20 cellular contexts compared by ENCODE assay signal in genomic region chr12:79900951-79901350, GRCh38.
"Had no signal": no experiment of that assay in that cellular context is flagged by ENCODE, and none has a peak within 500 bp of the region (broad histone marks: within the 10 kb centered on the region; RNA-seq: fewer than 3 reads in every experiment).

No MANE protein-coding gene starts in this region.

- H3K36me3 ChIP-seq: colonic mucosa, gastrocnemius medialis, thoracic aorta had no signal

- DNase-seq: cerebellar nuclear complex; colonic mucosa; dermis blood vessel endothelial cell; gastrocnemius medialis; glutamatergic neuron; islet precursor cell; mammary epithelial cell; nephron progenitor cell; psoas muscle; retina; spleen; stimulated activated CD4-positive, alpha-beta T cell treated with anti-CD3 and anti-CD28 coated beads, Interleukin-15, amount 100 ng/mL, for 24 hours; stimulated activated CD4-positive, alpha-beta T cell treated with anti-CD3 and anti-CD28 coated beads, Interleukin-1b, Interleukin-23, amount 100 ng/mL, for 48 hours; stimulated activated CD4-positive, alpha-beta T cell treated with anti-CD3 and anti-CD28 coated beads, Interleukin-4, amount 100 ng/mL, for 24 hours; stimulated activated naive B cell treated with anti-CD40 and anti-IgM and Interleukin-4, amounts not matched to agents 10 μg/mL and 1 μg/mL and 100 μg/mL, for 72 hours; stimulated activated naive CD8-positive, alpha-beta T cell treated with anti-CD3 and anti-CD28 coated beads, Interleukin-15, amount 100 ng/mL, for 72 hours; substantia nigra had no signal

- H3K4me3 ChIP-seq: colonic mucosa, gastrocnemius medialis, psoas muscle, spleen, thoracic aorta had no signal

- ATAC-seq: gastrocnemius medialis; left lobe of liver; psoas muscle; sciatic nerve; stimulated activated naive B cell treated with anti-CD40 and anti-IgM and Interleukin-4, amounts not matched to agents 10 μg/mL and 1 μg/mL and 100 μg/mL, for 72 hours; stimulated activated naive CD8-positive, alpha-beta T cell treated with anti-CD3 and anti-CD28 coated beads, Interleukin-15, amount 100 ng/mL, for 72 hours had no signal

- H3K27me3 ChIP-seq: colonic mucosa, gastrocnemius medialis, spleen had no signal

- H3K4me1 ChIP-seq: colonic mucosa, psoas muscle had no signal

- H3K9me3 ChIP-seq: colonic mucosa, gastrocnemius medialis, psoas muscle, spleen, thoracic aorta had no signal

- H3K27ac ChIP-seq: colonic mucosa, gastrocnemius medialis, psoas muscle, spleen, thoracic aorta had no signal
